ENCODE assay signal across 8 cellular contexts in the genomic region with DNA sequence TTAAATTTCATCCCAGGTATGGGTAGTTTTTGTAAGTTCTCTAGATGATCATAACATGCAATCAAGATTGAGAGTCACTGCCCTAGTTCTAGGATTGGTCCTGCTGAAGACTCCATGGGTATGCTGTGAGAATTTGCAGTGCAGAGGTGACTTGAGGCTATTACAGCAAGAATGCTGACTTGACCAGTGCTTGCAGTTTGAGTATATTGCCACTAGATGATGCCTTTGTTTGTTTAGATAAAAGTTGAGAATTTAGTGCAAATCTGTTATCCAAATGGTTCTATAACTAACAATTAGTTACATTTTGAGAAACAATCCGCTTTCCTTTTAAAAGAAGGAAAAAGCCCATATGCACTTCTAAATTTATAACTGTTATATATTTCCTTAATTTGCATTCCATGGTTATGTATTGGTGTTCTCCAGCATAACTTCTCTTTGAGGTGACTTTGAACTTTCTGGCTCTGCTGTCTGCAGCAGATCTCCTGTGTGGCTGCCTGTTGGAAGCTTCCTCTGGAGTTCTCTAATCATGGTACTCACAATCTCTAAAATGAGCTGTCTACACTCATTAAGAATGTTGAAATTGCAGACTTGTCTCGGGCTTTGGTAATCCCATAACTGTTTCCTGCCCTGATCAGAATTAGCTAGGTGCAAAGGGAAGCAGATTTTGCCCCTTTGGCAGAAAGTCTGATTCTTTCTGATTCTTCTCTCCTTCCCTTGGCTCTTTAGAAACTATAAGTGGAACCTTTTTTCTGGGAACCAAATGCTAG. TPM values are rescaled to one million over a fixed set of nuclear protein-coding genes. Genes with fewer than 3 reads are reported as not detected.
A peak's percentile ranks its signal among the peaks of the same experiment; 100 is the strongest.
DNase-seq lines count a peak whose midpoint lies in the region; ATAC-seq and TF ChIP-seq lines count a peak whose summit lies in the region.

No MANE protein-coding gene starts in this region.

- H3K4me3 ChIP-seq in OCI-LY3 (ENCODE audit: low read length) (no peak overlapping the region), testis (no peak overlapping the region)

- DNase-seq in A172 (ENCODE audit: low spot score) (peak; percentile 46), GM10266 (ENCODE audit: extremely low spot score) (no peak), fibroblast of peridontal ligament (ENCODE audit: extremely low read depth) (peak; percentile 83), testis (peak; percentile 36), occipital lobe (lab: John Stamatoyannopoulos, UW) (no peak), inferior parietal cortex (ENCODE audit: extremely low spot score) (no peak)

- 46 to 50% methylated on average over 2 of the region's 2 CpGs for WGBS in testis, 2 donors

- H3K4me2 ChIP-seq in OCI-LY3 (ENCODE audit: low read length): no peak overlapping the region

- H3K27me3 ChIP-seq in OCI-LY3 (ENCODE audit: low read depth, low read length) (no peaks in the 10 kb centered on the region), testis (no peaks in the 10 kb centered on the region)

- H3K9me3 ChIP-seq in OCI-LY3 (ENCODE audit: insufficient read depth, low read length) (no peaks in the 10 kb centered on the region), testis (no peaks in the 10 kb centered on the region)

- no peaks in the 10 kb centered on the region for H4K20me1 ChIP-seq in OCI-LY3 (ENCODE audit: insufficient read depth, low read length)

- no peak overlapping the region for H3K27ac ChIP-seq in OCI-LY3 (ENCODE audit: low read length)
- H3K27ac ChIP-seq in testis: no peak overlapping the region

- H3K36me3 ChIP-seq in OCI-LY3 (replicated peaks; ENCODE audit: low read depth, low read length): peaks cover 55% of the 10 kb centered on the region
- no peaks in the 10 kb centered on the region for H3K36me3 ChIP-seq in testis (ENCODE audit: low read depth, missing control alignments)

- peaks cover 9% of the 10 kb centered on the region for H3K4me1 ChIP-seq in OCI-LY3 (ENCODE audit: low read length)
- H3K4me1 ChIP-seq in testis: peaks cover 4% of the 10 kb centered on the region

- intact Hi-C loops in testis (cut with DNase I; ENCODE audit: low total_unique reads): no loop called here

- no peak for ATAC-seq in HG02571 (IDR thresholded peaks at IDR 0.05; ENCODE audit: unreplicated experiment)

- H2AFZ ChIP-seq in OCI-LY3 (ENCODE audit: low read depth, low read length): no peak overlapping the region

- TF ChIP-seq POLR2A in testis (IDR thresholded peaks at IDR 0.05): no peak

- TF ChIP-seq CTCF in GM10266 (IDR thresholded peaks at IDR 0.05; ENCODE audit: control insufficient read depth, insufficient read depth, low read depth, missing control alignments) (peak; percentile 55), OCI-LY3 (IDR thresholded peaks at IDR 0.05; ENCODE audit: low read depth, low read length) (peak; percentile 44), testis (IDR thresholded peaks at IDR 0.05) (peak; percentile 66 to 83 (median 66))

- H3K79me2 ChIP-seq in OCI-LY3 (ENCODE audit: low read length): peaks cover 3% of the 10 kb centered on the region

- H3K9ac ChIP-seq in OCI-LY3 (ENCODE audit: low read length): no peak overlapping the region

RNA-seq across cellular contexts. Expression of a gene that starts 24.9 kb away (rescaled TPM):
- total RNA-seq in A172 (2014; rRNA removed; shearing (Covaris generic)): 83.1 and 91.5 TPM in 2 replicates
- total RNA-seq in testis: 10 to 100 TPM; 18.8 to 19.2 TPM
- 15.2 TPM for polyA plus RNA-seq in testis (ENCODE audit: insufficient read depth, low read depth, low replicate concordance)
- total RNA-seq in occipital lobe: 5.9 TPM

Comparison
In these comparisons a context has a peak if more than half of its experiments do, and no peak if none do; other contexts are left out.
1. DNase-seq: peak in A172 (single experiment), fibroblast of peridontal ligament (single experiment) and testis (single experiment); none in GM10266 (single experiment), occipital lobe (single experiment) and inferior parietal cortex (single experiment).
2. Peak in every context shown above with its lines, with median percentiles within 50 percentile points of each other: CTCF ChIP-seq.